Comparison of ENCODE assay signal across 20 cellular contexts in genomic region chr1:238318294-238318908, GRCh38.
DNase-seq lines count a peak whose midpoint lies in the region; ATAC-seq, FAIRE-seq and TF ChIP-seq lines count a peak whose summit lies in the region.
"Had no signal": no experiment of that assay in that cellular context is flagged by ENCODE, and none has a peak within 500 bp of the region (broad histone marks: within the 10 kb centered on the region; RNA-seq: fewer than 3 reads in every experiment).

No MANE protein-coding gene starts in this region.

- no peak for TF ChIP-seq RAD21 in liver (IDR thresholded peaks at IDR 0.05)
- TF ChIP-seq RAD21 in HepG2 (CRISPR knock-in tag; IDR thresholded peaks at IDR 0.05) = no peak

- BruUV-seq in HepG2 (replicated peaks; lab: Mats Ljungman, UMichigan) = no TSS peak

- no peak for TF ChIP-seq CTCF in liver (IDR thresholded peaks at IDR 0.05; ENCODE audit: low read depth, low read length, missing input control)
- TF ChIP-seq CTCF in HepG2 (CRISPR knock-in tag; IDR thresholded peaks at IDR 0.05) = no peak
- no peak for TF ChIP-seq CTCF in hepatocyte (IDR thresholded peaks at IDR 0.05; ENCODE audit: poor library complexity)
- no peak for TF ChIP-seq CTCF in RWPE1 (conservative IDR thresholded peaks at IDR 0.05; ENCODE audit: low read depth)

- H3K9ac ChIP-seq in liver (ENCODE audit: low read depth in 1 of 2, low read length in 2 of 2) (no peak overlapping the region), HepG2 (ENCODE audit: insufficient read depth, low read depth, low read length) (no peak overlapping the region)
- H3K9ac ChIP-seq: BLaER1 had no signal

- H3K9me2 ChIP-seq in hepatocyte (replicated peaks; ENCODE audit: insufficient read depth) = no peaks in the 10 kb centered on the region

- H3K27me3 ChIP-seq in liver (ENCODE audit: control insufficient read depth in 4 of 4, insufficient read depth in 4 of 4, low read length in 3 of 4) (no peaks in the 10 kb centered on the region), HepG2 (ENCODE audit: control insufficient read depth in 1 of 2, insufficient read depth in 2 of 2, low read length in 2 of 2) (no peaks in the 10 kb centered on the region), hepatocyte (no peaks in the 10 kb centered on the region)
- H3K27me3 ChIP-seq: BLaER1 had no signal

- CTCF ChIA-PET in HepG2 (lab: Yijun Ruan, JAX; ENCODE audit: low intra/inter-chr PET ratio, low total read pairs) = no interaction called here
- CTCF ChIA-PET in RWPE1 (lab: Yijun Ruan, JAX) = no interaction called here

- no peak for TF ChIP-seq POLR2A in HepG2 (IDR thresholded peaks at IDR 0.05; ENCODE audit: insufficient read depth in 1 of 2, low read depth in 2 of 2, low read length in 2 of 2)

- no peak overlapping the region for H3K4me3 ChIP-seq in liver (ENCODE audit: low read depth in 1 of 3, low read length in 3 of 3)
- H3K4me3 ChIP-seq in HepG2 (replicated peaks in 1 of 3; ENCODE audit: insufficient read depth in 1 of 3, low read depth in 2 of 3, low read length in 3 of 3) = no peak overlapping the region
- H3K4me3 ChIP-seq in hepatocyte = no peak overlapping the region
- H3K4me3 ChIP-seq: BLaER1, GM23338 had no signal

- in situ Hi-C loops in HepG2 (cut with HindIII; ENCODE audit: extremely low pct_ligation_motif_present, low pct_unique_long_range_greater_than_20kb) = no loop called here

- POLR2A ChIA-PET in HepG2 (lab: Yijun Ruan, JAX) = no interaction called here
- POLR2A ChIA-PET in RWPE1 (lab: Yijun Ruan, JAX; ENCODE audit: low non-redundant PET) = no interaction called here

- 62% methylated on average over 3 of the region's 3 CpGs for WGBS in liver
- 3% methylated on average over 3 of the region's 3 CpGs for WGBS in HepG2 (ENCODE audit: low lambda C conversion rate)
- 83% methylated on average over 3 of the region's 3 CpGs for WGBS in hepatocyte (ENCODE audit: low lambda C conversion rate, missing lambda C conversion rate)

- H3K4me2 ChIP-seq in HepG2 (ENCODE audit: low read depth, low read length) (no peak overlapping the region), hepatocyte (no peak overlapping the region)
- H3K4me2 ChIP-seq: BLaER1, GM23338 had no signal

- FAIRE-seq in HepG2 (lab: Jason Lieb, UNC) = no peak
- FAIRE-seq: GM12891, GM18507, H54 had no signal

- H3K79me2 ChIP-seq in HepG2 (ENCODE audit: insufficient read depth, low read length) = no peaks in the 10 kb centered on the region
- no peaks in the 10 kb centered on the region for H3K79me2 ChIP-seq in hepatocyte

- no peak for ATAC-seq in HepG2
- ATAC-seq in GM18498 (IDR thresholded peaks at IDR 0.05; ENCODE audit: unreplicated experiment) = no peak
- ATAC-seq: GM23338 had no signal

- intact Hi-C loops in HepG2 (cut with micrococcal nuclease; ENCODE audit: unreplicated experiment) = no loop called here

- H4K20me1 ChIP-seq in HepG2 (ENCODE audit: insufficient read depth, low read length) (no peaks in the 10 kb centered on the region), hepatocyte (ENCODE audit: insufficient read depth, poor library complexity, severe bottlenecking) (no peaks in the 10 kb centered on the region)
- H4K20me1 ChIP-seq: BLaER1 had no signal

- H3K36me3 ChIP-seq in liver (ENCODE audit: control insufficient read depth in 4 of 4, insufficient read depth in 3 of 4, low read depth in 1 of 4, low read length in 3 of 4) (no peaks in the 10 kb centered on the region), HepG2 (replicated peaks in 1 of 2; ENCODE audit: control insufficient read depth in 1 of 2, insufficient read depth in 2 of 2, low read length in 2 of 2) (no peaks in the 10 kb centered on the region), hepatocyte (replicated peaks; ENCODE audit: insufficient read depth, low read depth) (no peaks in the 10 kb centered on the region)
- H3K36me3 ChIP-seq: BLaER1 had no signal

- DNase-seq in HepG2 (ENCODE audit: low spot score) (no peak), hepatocyte (ENCODE audit: low spot score) (peak; percentile 15), renal cortical epithelial cell (ENCODE audit: low read depth) (peak; percentile 17), COLO829 (ENCODE audit: low spot score) (no peak), RWPE1 (ENCODE audit: low spot score) (no peak)
- DNase-seq: 8988T; Calu3; CD4-positive, alpha-beta memory T cell; DMS 273 treated with DMSO at 0.1 percent for 48 hours; DMS53; DND-41; EL; HCEC 1CT had no signal

- H2AFZ ChIP-seq in HepG2 (ENCODE audit: low read length) (no peak overlapping the region), hepatocyte (no peak overlapping the region)
- H2AFZ ChIP-seq: GM23338 had no signal

- H3K4me1 ChIP-seq in liver (ENCODE audit: control insufficient read depth in 4 of 4, insufficient read depth in 4 of 4, low read length in 3 of 4) = peaks cover 0 to 9% (median 0%) of the 10 kb centered on the region in 4 donors
- no peaks in the 10 kb centered on the region for H3K4me1 ChIP-seq in HepG2 (ENCODE audit: insufficient read depth, low read length)
- H3K4me1 ChIP-seq in hepatocyte (ENCODE audit: insufficient read depth) = no peaks in the 10 kb centered on the region
- H3K4me1 ChIP-seq: BLaER1 had no signal

- H3K9me3 ChIP-seq in liver (ENCODE audit: control insufficient read depth in 4 of 4, low read length in 3 of 4) (no peaks in the 10 kb centered on the region), HepG2 (ENCODE audit: low read length) (peaks cover 91% of the 10 kb centered on the region), hepatocyte (ENCODE audit: low read depth) (no peaks in the 10 kb centered on the region)
- H3K9me3 ChIP-seq: BLaER1 had no signal

- TF ChIP-seq EP300 in HepG2 (IDR thresholded peaks at IDR 0.05; ENCODE audit: low read depth in 2 of 2, low read length in 2 of 2) = no peak
- TF ChIP-seq EP300 in HepG2 (CRISPR knock-in tag; IDR thresholded peaks at IDR 0.05; ENCODE audit: borderline replicate concordance) = no peak

- no peak overlapping the region for H3K27ac ChIP-seq in liver (ENCODE audit: low read depth in 1 of 2, low read length in 2 of 2)
- H3K27ac ChIP-seq in HepG2 (ENCODE audit: extremely low read length, insufficient read depth, low read length) = no peak overlapping the region
- no peak overlapping the region for H3K27ac ChIP-seq in hepatocyte
- H3K27ac ChIP-seq in RWPE1 = no peak overlapping the region
- H3K27ac ChIP-seq: BLaER1 had no signal

TF ChIP-seq in liver, 16 proteins besides CTCF, POLR2A, EP300 and RAD21 (continues in another document):
- TF ChIP-seq FOXA2 (IDR thresholded peaks at IDR 0.05) (no peak), MAX (IDR thresholded peaks at IDR 0.05) (no peak), EGR1 (IDR thresholded peaks at IDR 0.05; ENCODE audit: low read depth in 2 of 2) (no peak), RXRA (IDR thresholded peaks at IDR 0.05) (no peak), HNF4A (conservative IDR thresholded peaks at IDR 0.05) (peak; percentile 38 to 43), ATF3 (IDR thresholded peaks at IDR 0.05) (no peak), HNF4G (IDR thresholded peaks at IDR 0.05) (no peak), ZBTB33 (IDR thresholded peaks at IDR 0.05) (no peak)

TF ChIP-seq in HepG2, 621 proteins besides CTCF, POLR2A, EP300 and RAD21:
- TF ChIP-seq RNF2 (conservative IDR thresholded peaks at IDR 0.05; ENCODE audit: low read depth) (no peak), ZNF275 (CRISPR knock-in tag; IDR thresholded peaks at IDR 0.05; ENCODE audit: borderline replicate concordance) (no peak), TFE3 (CRISPR knock-in tag; IDR thresholded peaks at IDR 0.05) (no peak), HINFP (CRISPR knock-in tag; IDR thresholded peaks at IDR 0.05; ENCODE audit: low read depth) (no peak)

Comparison
In these comparisons a context has a peak if more than half of its experiments do, and no peak if none do; other contexts are left out.
1. DNase-seq: peak in hepatocyte (single experiment) and renal cortical epithelial cell (single experiment); none in HepG2 (single experiment), COLO829 (single experiment) and RWPE1 (single experiment).